Comparison of ENCODE assay signal across 1 cellular context in genomic region chr17:76570457-76570856, GRCh38.
TF ChIP-seq lines count a peak whose summit lies in the region.

No MANE protein-coding gene starts in this region.

TF ChIP-seq in SK-N-SH treated with all-trans-retinoic acid at 6 μM for 48 hours, 23 proteins besides CTCF, POLR2A, EP300 and RAD21 (continued from another document):
- TF ChIP-seq ZFP3 (CRISPR knock-in tag; IDR thresholded peaks at IDR 0.05), result no peak
- TF ChIP-seq CSDC2 (CRISPR knock-in tag; IDR thresholded peaks at IDR 0.05), result no peak
TF ChIP-seq in SK-N-SH treated with all-trans-retinoic acid at 6 μM for 48 hours: peak in this region for 0.
